In the genomic region with DNA sequence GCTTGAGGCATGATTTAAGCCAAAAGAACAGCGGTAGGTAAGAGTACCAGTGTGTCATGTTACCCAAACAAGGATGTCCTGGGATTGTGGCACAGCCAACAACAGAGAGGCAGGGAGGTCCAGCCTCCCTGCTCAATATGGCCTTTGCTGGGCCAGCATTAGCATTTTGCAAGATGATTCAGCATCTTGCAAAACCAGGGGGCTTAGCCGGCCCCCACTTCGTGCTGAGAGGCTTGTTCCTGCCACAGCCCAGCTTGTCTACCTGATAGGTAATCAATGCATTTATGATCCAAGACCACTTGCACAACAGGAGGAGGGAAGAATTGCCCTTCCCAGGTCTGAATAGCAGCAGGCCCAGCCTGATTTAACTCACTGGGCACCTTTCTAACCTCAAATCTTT, we compare ENCODE assay signal across 30 cellular contexts.
"Had no signal": no experiment of that assay in that cellular context is flagged by ENCODE, and none has a peak within 500 bp of the region (broad histone marks: within the 10 kb centered on the region; RNA-seq: fewer than 3 reads in every experiment).

No MANE protein-coding gene starts in this region.

- H3K4me1 ChIP-seq: ascending aorta had no signal

- ATAC-seq: activated CD8-positive, alpha-beta T cell treated with anti-CD3 and anti-CD28 coated beads for 36 hours; activated naive CD8-positive, alpha-beta T cell treated with anti-CD3 and anti-CD28 coated beads, Interleukin-2, amount 50 U/mL, for 24 hours had no signal

- FAIRE-seq: bronchial epithelial cell, TTC549 had no signal

- H3K9me3 ChIP-seq: ascending aorta had no signal

- H3K27ac ChIP-seq: ascending aorta, cardiac muscle cell, VCaP had no signal

- H3K36me3 ChIP-seq: ascending aorta, cardiac muscle cell had no signal

- H3K27me3 ChIP-seq: ascending aorta had no signal

- DNase-seq: activated B cell treated with CpG ODN at 0.5 μM for 24 hours; activated CD4-positive, alpha-beta memory T cell treated with anti-CD3 and anti-CD28 coated beads for 36 hours; activated CD4-positive, alpha-beta T cell treated with anti-CD3 and anti-CD28 coated beads for 4 hours; activated CD4-positive, alpha-beta T cell treated with anti-CD3 and anti-CD28 coated beads, Interleukin-2, amount 10 ng/mL, durations not matched to agents 24 days and 14 days; activated CD4-positive, alpha-beta T cell treated with anti-CD3 and anti-CD28 coated beads, Interleukin-2, amount 50 U/mL, for 1 hour; activated CD4-positive, alpha-beta T cell treated with anti-CD3 and anti-CD28 coated beads, Interleukin-2, amount 50 U/mL, for 4 hours; activated CD4-positive, CD25-positive, alpha-beta regulatory T cell treated with anti-CD3 and anti-CD28 coated beads, Interleukin-2, amount 50 U/mL, for 72 hours; activated CD8-positive, alpha-beta memory T cell treated with anti-CD3 and anti-CD28 coated beads, Interleukin-2, amount 50 U/mL, for 4 hours; activated CD8-positive, alpha-beta T cell treated with anti-CD3 and anti-CD28 coated beads for 36 hours; activated effector memory CD4-positive, alpha-beta T cell treated with Interleukin-2 at 50 U/mL for 16 hours; activated gamma-delta T cell; activated naive CD4-positive, alpha-beta T cell treated with anti-CD3 and anti-CD28 coated beads, Interleukin-2, amount 10 ng/mL, durations not matched to agents 7 days and 5 days; activated naive CD4-positive, alpha-beta T cell treated with Interleukin-2 at 50 U/mL for 16 hours; activated naive CD8-positive, alpha-beta T cell treated with anti-CD3 and anti-CD28 coated beads, Interleukin-2, amount 10 ng/mL, durations not matched to agents 7 days and 5 days; activated naive CD8-positive, alpha-beta T cell treated with anti-CD3 and anti-CD28 coated beads, Interleukin-2, amount 50 U/mL, for 24 hours; activated T-cell treated with anti-CD3 and anti-CD28 coated beads for 4 hours; activated T-cell treated with anti-CD3 and anti-CD28 coated beads, Interleukin-2, amount 50 U/mL, for 24 hours; activated T-cell treated with anti-CD3 and anti-CD28 coated beads, Interleukin-2, amount 50 U/mL, for 48 hours; amygdala; anterior cingulate cortex; central memory CD4-positive, alpha-beta T cell; SW 1271; T-helper 1 cell; T-helper 2 cell; T-helper 9 cell had no signal

- H3K4me3 ChIP-seq: ascending aorta, cardiac muscle cell had no signal
